In the genomic region with DNA sequence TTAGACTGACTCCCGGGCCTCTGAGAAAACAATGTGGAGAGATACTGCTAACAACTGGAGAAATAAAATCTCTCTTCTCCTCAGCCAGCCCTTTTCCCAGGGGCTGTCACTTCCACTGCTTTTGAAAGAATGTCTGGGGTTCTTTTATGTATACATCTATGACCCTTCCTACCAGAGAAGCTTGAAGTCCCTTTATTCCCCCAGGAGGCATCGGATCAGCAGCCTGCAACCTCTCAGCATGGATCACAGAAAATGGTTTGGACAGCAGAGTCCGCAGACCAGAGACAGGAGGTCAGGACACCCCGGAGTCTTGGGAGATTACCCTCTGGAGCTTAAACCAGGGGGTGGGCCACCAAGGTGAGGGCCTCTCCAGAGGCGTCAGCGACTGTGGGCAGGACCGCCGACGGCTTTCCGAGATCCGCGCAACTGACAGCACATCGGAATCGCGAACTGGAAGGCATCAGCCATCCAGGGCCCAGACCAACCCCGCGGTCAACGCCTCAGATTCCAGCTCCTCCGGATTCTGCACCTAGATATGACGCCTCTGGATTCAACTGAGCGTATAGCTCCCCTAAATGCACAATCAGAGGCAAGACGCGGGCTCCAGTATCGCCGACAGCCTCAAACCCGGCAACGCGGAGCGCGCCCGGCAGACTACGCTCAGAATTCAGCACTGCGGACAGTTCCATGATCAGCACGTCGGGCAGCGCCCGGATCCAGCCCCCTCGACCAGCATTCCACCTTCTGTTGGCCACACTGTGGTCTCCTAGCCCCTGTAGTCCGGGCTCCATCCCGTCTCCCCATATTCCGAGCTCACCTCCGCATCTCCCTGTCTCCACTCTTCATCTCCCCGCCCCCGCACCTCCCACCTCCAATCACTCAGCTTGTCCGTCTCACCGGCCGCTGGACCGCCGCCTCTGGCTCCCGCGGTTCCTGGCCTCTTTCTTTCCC, we compare ENCODE assay signal across 1 cellular context.
TF ChIP-seq lines count a peak whose summit lies in the region.

No MANE protein-coding gene starts in this region.

TF ChIP-seq in K562, 482 proteins besides CTCF, POLR2A, EP300 and RAD21 (continued from another document and continues in another):
- no peak for TF ChIP-seq E2F3 (CRISPR knock-in tag; IDR thresholded peaks at IDR 0.05)
- TF ChIP-seq, protein P1, sequence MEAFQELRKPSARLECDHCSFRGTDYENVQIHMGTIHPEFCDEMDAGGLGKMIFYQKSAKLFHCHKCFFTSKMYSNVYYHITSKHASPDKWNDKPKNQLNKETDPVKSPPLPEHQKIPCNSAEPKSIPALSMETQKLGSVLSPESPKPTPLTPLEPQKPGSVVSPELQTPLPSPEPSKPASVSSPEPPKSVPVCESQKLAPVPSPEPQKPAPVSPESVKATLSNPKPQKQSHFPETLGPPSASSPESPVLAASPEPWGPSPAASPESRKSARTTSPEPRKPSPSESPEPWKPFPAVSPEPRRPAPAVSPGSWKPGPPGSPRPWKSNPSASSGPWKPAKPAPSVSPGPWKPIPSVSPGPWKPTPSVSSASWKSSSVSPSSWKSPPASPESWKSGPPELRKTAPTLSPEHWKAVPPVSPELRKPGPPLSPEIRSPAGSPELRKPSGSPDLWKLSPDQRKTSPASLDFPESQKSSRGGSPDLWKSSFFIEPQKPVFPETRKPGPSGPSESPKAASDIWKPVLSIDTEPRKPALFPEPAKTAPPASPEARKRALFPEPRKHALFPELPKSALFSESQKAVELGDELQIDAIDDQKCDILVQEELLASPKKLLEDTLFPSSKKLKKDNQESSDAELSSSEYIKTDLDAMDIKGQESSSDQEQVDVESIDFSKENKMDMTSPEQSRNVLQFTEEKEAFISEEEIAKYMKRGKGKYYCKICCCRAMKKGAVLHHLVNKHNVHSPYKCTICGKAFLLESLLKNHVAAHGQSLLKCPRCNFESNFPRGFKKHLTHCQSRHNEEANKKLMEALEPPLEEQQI (IDR thresholded peaks at IDR 0.05), result peak; percentile 87; the same call in 1 of the 2 replicates
- TF ChIP-seq SRSF9 (IDR thresholded peaks at IDR 0.05; ENCODE audit: borderline replicate concordance, low read depth, low read length), result no peak
- TF ChIP-seq, protein P2, sequence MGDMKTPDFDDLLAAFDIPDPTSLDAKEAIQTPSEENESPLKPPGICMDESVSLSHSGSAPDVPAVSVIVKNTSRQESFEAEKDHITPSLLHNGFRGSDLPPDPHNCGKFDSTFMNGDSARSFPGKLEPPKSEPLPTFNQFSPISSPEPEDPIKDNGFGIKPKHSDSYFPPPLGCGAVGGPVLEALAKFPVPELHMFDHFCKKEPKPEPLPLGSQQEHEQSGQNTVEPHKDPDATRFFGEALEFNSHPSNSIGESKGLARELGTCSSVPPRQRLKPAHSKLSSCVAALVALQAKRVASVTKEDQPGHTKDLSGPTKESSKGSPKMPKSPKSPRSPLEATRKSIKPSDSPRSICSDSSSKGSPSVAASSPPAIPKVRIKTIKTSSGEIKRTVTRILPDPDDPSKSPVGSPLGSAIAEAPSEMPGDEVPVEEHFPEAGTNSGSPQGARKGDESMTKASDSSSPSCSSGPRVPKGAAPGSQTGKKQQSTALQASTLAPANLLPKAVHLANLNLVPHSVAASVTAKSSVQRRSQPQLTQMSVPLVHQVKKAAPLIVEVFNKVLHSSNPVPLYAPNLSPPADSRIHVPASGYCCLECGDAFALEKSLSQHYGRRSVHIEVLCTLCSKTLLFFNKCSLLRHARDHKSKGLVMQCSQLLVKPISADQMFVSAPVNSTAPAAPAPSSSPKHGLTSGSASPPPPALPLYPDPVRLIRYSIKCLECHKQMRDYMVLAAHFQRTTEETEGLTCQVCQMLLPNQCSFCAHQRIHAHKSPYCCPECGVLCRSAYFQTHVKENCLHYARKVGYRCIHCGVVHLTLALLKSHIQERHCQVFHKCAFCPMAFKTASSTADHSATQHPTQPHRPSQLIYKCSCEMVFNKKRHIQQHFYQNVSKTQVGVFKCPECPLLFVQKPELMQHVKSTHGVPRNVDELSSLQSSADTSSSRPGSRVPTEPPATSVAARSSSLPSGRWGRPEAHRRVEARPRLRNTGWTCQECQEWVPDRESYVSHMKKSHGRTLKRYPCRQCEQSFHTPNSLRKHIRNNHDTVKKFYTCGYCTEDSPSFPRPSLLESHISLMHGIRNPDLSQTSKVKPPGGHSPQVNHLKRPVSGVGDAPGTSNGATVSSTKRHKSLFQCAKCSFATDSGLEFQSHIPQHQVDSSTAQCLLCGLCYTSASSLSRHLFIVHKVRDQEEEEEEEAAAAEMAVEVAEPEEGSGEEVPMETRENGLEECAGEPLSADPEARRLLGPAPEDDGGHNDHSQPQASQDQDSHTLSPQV (IDR thresholded peaks at IDR 0.05), result no peak
- TF ChIP-seq, protein P3, sequence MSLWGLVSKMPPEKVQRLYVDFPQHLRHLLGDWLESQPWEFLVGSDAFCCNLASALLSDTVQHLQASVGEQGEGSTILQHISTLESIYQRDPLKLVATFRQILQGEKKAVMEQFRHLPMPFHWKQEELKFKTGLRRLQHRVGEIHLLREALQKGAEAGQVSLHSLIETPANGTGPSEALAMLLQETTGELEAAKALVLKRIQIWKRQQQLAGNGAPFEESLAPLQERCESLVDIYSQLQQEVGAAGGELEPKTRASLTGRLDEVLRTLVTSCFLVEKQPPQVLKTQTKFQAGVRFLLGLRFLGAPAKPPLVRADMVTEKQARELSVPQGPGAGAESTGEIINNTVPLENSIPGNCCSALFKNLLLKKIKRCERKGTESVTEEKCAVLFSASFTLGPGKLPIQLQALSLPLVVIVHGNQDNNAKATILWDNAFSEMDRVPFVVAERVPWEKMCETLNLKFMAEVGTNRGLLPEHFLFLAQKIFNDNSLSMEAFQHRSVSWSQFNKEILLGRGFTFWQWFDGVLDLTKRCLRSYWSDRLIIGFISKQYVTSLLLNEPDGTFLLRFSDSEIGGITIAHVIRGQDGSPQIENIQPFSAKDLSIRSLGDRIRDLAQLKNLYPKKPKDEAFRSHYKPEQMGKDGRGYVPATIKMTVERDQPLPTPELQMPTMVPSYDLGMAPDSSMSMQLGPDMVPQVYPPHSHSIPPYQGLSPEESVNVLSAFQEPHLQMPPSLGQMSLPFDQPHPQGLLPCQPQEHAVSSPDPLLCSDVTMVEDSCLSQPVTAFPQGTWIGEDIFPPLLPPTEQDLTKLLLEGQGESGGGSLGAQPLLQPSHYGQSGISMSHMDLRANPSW (CRISPR knock-in tag; IDR thresholded peaks at IDR 0.05), result peak; percentile 68; the same call in 1 of the 2 replicates
- TF ChIP-seq, protein P4, sequence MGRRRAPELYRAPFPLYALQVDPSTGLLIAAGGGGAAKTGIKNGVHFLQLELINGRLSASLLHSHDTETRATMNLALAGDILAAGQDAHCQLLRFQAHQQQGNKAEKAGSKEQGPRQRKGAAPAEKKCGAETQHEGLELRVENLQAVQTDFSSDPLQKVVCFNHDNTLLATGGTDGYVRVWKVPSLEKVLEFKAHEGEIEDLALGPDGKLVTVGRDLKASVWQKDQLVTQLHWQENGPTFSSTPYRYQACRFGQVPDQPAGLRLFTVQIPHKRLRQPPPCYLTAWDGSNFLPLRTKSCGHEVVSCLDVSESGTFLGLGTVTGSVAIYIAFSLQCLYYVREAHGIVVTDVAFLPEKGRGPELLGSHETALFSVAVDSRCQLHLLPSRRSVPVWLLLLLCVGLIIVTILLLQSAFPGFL (CRISPR knock-in tag; IDR thresholded peaks at IDR 0.05), result no peak
- TF ChIP-seq KAT7 (CRISPR knock-in tag; IDR thresholded peaks at IDR 0.05; ENCODE audit: borderline replicate concordance), result no peak
- no peak for TF ChIP-seq DIDO1 (tag; IDR thresholded peaks at IDR 0.05; ENCODE audit: low read depth)
- TF ChIP-seq POU5F1 (IDR thresholded peaks at IDR 0.05; ENCODE audit: borderline replicate concordance, low read depth, low read length, partially characterized antibody), result no peak
- TF ChIP-seq, protein P5, sequence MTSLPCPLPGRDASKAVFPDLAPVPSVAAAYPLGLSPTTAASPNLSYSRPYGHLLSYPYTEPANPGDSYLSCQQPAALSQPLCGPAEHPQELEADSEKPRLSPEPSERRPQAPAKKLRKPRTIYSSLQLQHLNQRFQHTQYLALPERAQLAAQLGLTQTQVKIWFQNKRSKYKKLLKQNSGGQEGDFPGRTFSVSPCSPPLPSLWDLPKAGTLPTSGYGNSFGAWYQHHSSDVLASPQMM (CRISPR knock-in tag; IDR thresholded peaks at IDR 0.05), result no peak
- TF ChIP-seq TCF7L2 (IDR thresholded peaks at IDR 0.05; ENCODE audit: low read depth, low read length), result no peak
- no peak for TF ChIP-seq SMARCA5 (IDR thresholded peaks at IDR 0.05)
- TF ChIP-seq, protein P6, sequence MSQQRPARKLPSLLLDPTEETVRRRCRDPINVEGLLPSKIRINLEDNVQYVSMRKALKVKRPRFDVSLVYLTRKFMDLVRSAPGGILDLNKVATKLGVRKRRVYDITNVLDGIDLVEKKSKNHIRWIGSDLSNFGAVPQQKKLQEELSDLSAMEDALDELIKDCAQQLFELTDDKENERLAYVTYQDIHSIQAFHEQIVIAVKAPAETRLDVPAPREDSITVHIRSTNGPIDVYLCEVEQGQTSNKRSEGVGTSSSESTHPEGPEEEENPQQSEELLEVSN (IDR thresholded peaks at IDR 0.05; ENCODE audit: borderline replicate concordance in 1 of 2, extremely low read depth in 1 of 2, insufficient read depth in 1 of 2, insufficient read length in 1 of 2, low read depth in 1 of 2, low read length in 1 of 2, poor library complexity in 1 of 2, severe bottlenecking in 1 of 2), result peak in 1 of 2 experiments; percentile 20
- no peak for TF ChIP-seq MCM5 (IDR thresholded peaks at IDR 0.05; ENCODE audit: low read depth)
- TF ChIP-seq, protein P7, sequence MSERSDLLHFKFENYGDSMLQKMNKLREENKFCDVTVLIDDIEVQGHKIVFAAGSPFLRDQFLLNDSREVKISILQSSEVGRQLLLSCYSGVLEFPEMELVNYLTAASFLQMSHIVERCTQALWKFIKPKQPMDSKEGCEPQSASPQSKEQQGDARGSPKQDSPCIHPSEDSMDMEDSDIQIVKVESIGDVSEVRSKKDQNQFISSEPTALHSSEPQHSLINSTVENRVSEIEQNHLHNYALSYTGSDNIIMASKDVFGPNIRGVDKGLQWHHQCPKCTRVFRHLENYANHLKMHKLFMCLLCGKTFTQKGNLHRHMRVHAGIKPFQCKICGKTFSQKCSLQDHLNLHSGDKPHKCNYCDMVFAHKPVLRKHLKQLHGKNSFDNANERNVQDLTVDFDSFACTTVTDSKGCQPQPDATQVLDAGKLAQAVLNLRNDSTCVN (CRISPR knock-in tag; IDR thresholded peaks at IDR 0.05), result peak; percentile 73; the same call in 1 of the 2 replicates
- TF ChIP-seq, protein P8, sequence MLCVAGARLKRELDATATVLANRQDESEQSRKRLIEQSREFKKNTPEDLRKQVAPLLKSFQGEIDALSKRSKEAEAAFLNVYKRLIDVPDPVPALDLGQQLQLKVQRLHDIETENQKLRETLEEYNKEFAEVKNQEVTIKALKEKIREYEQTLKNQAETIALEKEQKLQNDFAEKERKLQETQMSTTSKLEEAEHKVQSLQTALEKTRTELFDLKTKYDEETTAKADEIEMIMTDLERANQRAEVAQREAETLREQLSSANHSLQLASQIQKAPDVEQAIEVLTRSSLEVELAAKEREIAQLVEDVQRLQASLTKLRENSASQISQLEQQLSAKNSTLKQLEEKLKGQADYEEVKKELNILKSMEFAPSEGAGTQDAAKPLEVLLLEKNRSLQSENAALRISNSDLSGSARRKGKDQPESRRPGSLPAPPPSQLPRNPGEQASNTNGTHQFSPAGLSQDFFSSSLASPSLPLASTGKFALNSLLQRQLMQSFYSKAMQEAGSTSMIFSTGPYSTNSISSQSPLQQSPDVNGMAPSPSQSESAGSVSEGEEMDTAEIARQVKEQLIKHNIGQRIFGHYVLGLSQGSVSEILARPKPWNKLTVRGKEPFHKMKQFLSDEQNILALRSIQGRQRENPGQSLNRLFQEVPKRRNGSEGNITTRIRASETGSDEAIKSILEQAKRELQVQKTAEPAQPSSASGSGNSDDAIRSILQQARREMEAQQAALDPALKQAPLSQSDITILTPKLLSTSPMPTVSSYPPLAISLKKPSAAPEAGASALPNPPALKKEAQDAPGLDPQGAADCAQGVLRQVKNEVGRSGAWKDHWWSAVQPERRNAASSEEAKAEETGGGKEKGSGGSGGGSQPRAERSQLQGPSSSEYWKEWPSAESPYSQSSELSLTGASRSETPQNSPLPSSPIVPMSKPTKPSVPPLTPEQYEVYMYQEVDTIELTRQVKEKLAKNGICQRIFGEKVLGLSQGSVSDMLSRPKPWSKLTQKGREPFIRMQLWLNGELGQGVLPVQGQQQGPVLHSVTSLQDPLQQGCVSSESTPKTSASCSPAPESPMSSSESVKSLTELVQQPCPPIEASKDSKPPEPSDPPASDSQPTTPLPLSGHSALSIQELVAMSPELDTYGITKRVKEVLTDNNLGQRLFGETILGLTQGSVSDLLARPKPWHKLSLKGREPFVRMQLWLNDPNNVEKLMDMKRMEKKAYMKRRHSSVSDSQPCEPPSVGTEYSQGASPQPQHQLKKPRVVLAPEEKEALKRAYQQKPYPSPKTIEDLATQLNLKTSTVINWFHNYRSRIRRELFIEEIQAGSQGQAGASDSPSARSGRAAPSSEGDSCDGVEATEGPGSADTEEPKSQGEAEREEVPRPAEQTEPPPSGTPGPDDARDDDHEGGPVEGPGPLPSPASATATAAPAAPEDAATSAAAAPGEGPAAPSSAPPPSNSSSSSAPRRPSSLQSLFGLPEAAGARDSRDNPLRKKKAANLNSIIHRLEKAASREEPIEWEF (CRISPR knock-in tag; IDR thresholded peaks at IDR 0.05), result no peak
- TF ChIP-seq NRF1 (conservative IDR thresholded peaks at IDR 0.05 in 1 of 2, IDR thresholded peaks at IDR 0.05 in 1 of 2), result no peak
- no peak for TF ChIP-seq ZNF778 (CRISPR knock-in tag; IDR thresholded peaks at IDR 0.05)
- TF ChIP-seq, protein P9, sequence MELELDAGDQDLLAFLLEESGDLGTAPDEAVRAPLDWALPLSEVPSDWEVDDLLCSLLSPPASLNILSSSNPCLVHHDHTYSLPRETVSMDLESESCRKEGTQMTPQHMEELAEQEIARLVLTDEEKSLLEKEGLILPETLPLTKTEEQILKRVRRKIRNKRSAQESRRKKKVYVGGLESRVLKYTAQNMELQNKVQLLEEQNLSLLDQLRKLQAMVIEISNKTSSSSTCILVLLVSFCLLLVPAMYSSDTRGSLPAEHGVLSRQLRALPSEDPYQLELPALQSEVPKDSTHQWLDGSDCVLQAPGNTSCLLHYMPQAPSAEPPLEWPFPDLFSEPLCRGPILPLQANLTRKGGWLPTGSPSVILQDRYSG (tag; conservative IDR thresholded peaks at IDR 0.05; ENCODE audit: low read depth), result peak; percentile 78
- TF ChIP-seq PCBP2 (IDR thresholded peaks at IDR 0.05; ENCODE audit: low read depth, low read length, poor library complexity, severe bottlenecking), result no peak
- TF ChIP-seq NCOA1 (IDR thresholded peaks at IDR 0.05; ENCODE audit: low read depth), result peak; percentile 100
- no peak for TF ChIP-seq NR4A1 (CRISPR knock-in tag; IDR thresholded peaks at IDR 0.05)
- TF ChIP-seq NR4A1 (tag; IDR thresholded peaks at IDR 0.05), result peak; percentile 40; the same call in 1 of the 2 replicates
- TF ChIP-seq, protein P10, sequence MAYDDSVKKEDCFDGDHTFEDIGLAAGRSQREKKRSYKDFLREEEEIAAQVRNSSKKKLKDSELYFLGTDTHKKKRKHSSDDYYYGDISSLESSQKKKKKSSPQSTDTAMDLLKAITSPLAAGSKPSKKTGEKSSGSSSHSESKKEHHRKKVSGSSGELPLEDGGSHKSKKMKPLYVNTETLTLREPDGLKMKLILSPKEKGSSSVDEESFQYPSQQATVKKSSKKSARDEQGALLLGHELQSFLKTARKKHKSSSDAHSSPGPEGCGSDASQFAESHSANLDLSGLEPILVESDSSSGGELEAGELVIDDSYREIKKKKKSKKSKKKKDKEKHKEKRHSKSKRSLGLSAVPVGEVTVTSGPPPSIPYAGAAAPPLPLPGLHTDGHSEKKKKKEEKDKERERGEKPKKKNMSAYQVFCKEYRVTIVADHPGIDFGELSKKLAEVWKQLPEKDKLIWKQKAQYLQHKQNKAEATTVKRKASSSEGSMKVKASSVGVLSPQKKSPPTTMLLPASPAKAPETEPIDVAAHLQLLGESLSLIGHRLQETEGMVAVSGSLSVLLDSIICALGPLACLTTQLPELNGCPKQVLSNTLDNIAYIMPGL (CRISPR knock-in tag; IDR thresholded peaks at IDR 0.05), result peak; percentile 99
- no peak for TF ChIP-seq ZFPM2 (CRISPR knock-in tag; IDR thresholded peaks at IDR 0.05)
